In the genomic region with DNA sequence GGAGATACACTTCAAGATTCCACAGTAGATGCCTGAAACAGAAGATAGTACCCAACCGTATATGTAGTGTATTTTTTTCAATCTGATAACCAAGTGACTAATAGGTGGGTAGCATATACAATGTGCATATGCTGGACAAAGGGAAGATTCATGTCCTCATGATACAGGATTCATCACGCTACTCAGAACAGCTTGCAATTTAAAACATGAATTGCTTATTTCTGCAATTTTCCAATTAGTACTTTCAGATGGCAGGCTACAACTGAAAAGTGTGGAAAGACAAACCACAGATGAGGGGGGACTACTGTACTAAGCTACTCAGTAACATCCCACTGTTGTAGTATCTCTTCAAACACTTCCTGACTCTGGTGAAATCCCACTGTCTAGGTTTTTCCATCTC, we compare ENCODE assay signal across 17 cellular contexts. TPM values are rescaled to one million over a fixed set of nuclear protein-coding genes. Genes with fewer than 3 reads are reported as not detected.
DNase-seq lines count a peak whose midpoint lies in the region; ATAC-seq, FAIRE-seq and TF ChIP-seq lines count a peak whose summit lies in the region.
"Had no signal": no experiment of that assay in that cellular context is flagged by ENCODE, and none has a peak within 500 bp of the region (broad histone marks: within the 10 kb centered on the region; RNA-seq: fewer than 3 reads in every experiment).

No MANE protein-coding gene starts in this region.

- H3K79me1 ChIP-seq in IMR-90 (ENCODE audit: low read depth in 1 of 2, low read length in 2 of 2), result peaks cover 13 to 33% of the 10 kb centered on the region in 2 experiments

- no peak overlapping the region for H2BK5ac ChIP-seq in IMR-90 (ENCODE audit: low read depth, low read length, poor library complexity, severe bottlenecking)

- peak; percentile 44 for DNase-seq in COLO829 (ENCODE audit: low spot score)
- DNase-seq in D721Med (ENCODE audit: insufficient read length, low spot score), result no peak
- peak; percentile 35 for DNase-seq in IMR-90
- DNase-seq in foreskin melanocyte, result peak; percentile 63
- no peak for DNase-seq in smooth muscle cell (lab: John Stamatoyannopoulos, UW; ENCODE audit: unreplicated experiment)
- DNase-seq: BE2C; CD4-positive, alpha-beta memory T cell; COR-L47; DND-41; GF-D8 had no signal

- H3K27me3 ChIP-seq in IMR-90 (ENCODE audit: control insufficient read depth, insufficient read depth, low read length) (no peaks in the 10 kb centered on the region), smooth muscle cell (ENCODE audit: low read depth) (no peaks in the 10 kb centered on the region)
- H3K27me3 ChIP-seq: BE2C had no signal

- peaks cover 86% of the 10 kb centered on the region for H3K79me2 ChIP-seq in smooth muscle cell (ENCODE audit: low read depth)

- H3K4me1 ChIP-seq in IMR-90 (ENCODE audit: control insufficient read depth, insufficient read depth, low read length) (peaks cover 4% of the 10 kb centered on the region), smooth muscle cell (ENCODE audit: low read depth) (peaks cover 9% of the 10 kb centered on the region)
- H3K4me1 ChIP-seq: BE2C had no signal

- H3K4me2 ChIP-seq in IMR-90 (ENCODE audit: low read depth, low read length) (no peak overlapping the region), smooth muscle cell (no peak overlapping the region)
- H3K4me2 ChIP-seq: A549 had no signal

- ATAC-seq in IMR-90 (ENCODE audit: low read depth) (no peak), HG03097 (IDR thresholded peaks at IDR 0.05; ENCODE audit: low FRiP score, unreplicated experiment) (no peak)
- ATAC-seq: A549, HepG2 had no signal

- H2AK5ac ChIP-seq in IMR-90 (ENCODE audit: low read depth, low read length), result no peak overlapping the region

- WGBS in IMR-90 (ENCODE audit: extremely low coverage in 2 of 2, insufficient read length in 1 of 2), 2 experiments, result no CpG with 5 or more reads among the region's 2 CpGs
- WGBS in smooth muscle cell (ENCODE audit: low lambda C conversion rate), result 59% methylated on average over 2 of the region's 2 CpGs

- no peak for TF ChIP-seq RAD21 in IMR-90 (IDR thresholded peaks at IDR 0.05; ENCODE audit: low read length)

- no peaks in the 10 kb centered on the region for H3F3A ChIP-seq in smooth muscle cell (ENCODE audit: low read depth)

- H3K9ac ChIP-seq in IMR-90 (ENCODE audit: low read depth, low read length), result no peak overlapping the region
- H3K9ac ChIP-seq in smooth muscle cell (ENCODE audit: low read depth), result no peak overlapping the region

- no peak for TF ChIP-seq CTCF in D721Med (IDR thresholded peaks at IDR 0.05; ENCODE audit: insufficient read depth, missing control alignments)
- TF ChIP-seq CTCF in IMR-90 (conservative IDR thresholded peaks at IDR 0.05; ENCODE audit: low read depth, low read length), result no peak
- TF ChIP-seq CTCF in smooth muscle cell (IDR thresholded peaks at IDR 0.05; ENCODE audit: borderline replicate concordance, insufficient read depth, poor library complexity, severe bottlenecking), result no peak

- no TSS peak for BruUV-seq in IMR-90 (replicated peaks; lab: Mats Ljungman, UMichigan)

- POLR2A ChIA-PET in IMR-90 (lab: Charles Lee; ENCODE audit: unreplicated experiment), result no interaction called here

- H3K56ac ChIP-seq in IMR-90 (ENCODE audit: extremely low read depth, insufficient read depth, low read length), result no peak overlapping the region

- CTCF ChIA-PET in IMR-90 (lab: Yijun Ruan, JAX), result no interaction called here

- intact Hi-C loops in IMR-90 (cut with micrococcal nuclease), result no loop called here

- H3K4ac ChIP-seq in IMR-90 (ENCODE audit: low read depth, low read length), result no peak overlapping the region

- H3K36me3 ChIP-seq in IMR-90 (ENCODE audit: control insufficient read depth, insufficient read depth, low read length), result no peaks in the 10 kb centered on the region; the same call in 1 of the 2 replicates
- no peaks in the 10 kb centered on the region for H3K36me3 ChIP-seq in smooth muscle cell (ENCODE audit: low read depth)
- H3K36me3 ChIP-seq: BE2C, HAP-1 had no signal

- H2BK120ac ChIP-seq in IMR-90 (ENCODE audit: low read depth, low read length), result no peak overlapping the region

- no peak overlapping the region for H2BK15ac ChIP-seq in IMR-90 (ENCODE audit: low read depth, low read length)

- H3K14ac ChIP-seq in IMR-90 (replicated peaks; ENCODE audit: low read depth, low read length), result no peak overlapping the region

- H3K18ac ChIP-seq in IMR-90 (ENCODE audit: low read depth, low read length), result no peak overlapping the region

- in situ Hi-C loops in IMR-90 (cut with MboI; ENCODE audit: low sequenced_read_pairs), result no loop called here

- H2BK20ac ChIP-seq in IMR-90 (ENCODE audit: low read depth, low read length), result no peak overlapping the region

- H2AFZ ChIP-seq in IMR-90 (replicated peaks; ENCODE audit: low read length, poor library complexity), result no peak overlapping the region
- no peak overlapping the region for H2AFZ ChIP-seq in smooth muscle cell (ENCODE audit: low read depth)

- H4K8ac ChIP-seq in IMR-90 (ENCODE audit: low read depth in 2 of 2, low read length in 2 of 2), result no peak overlapping the region

- H3K23ac ChIP-seq in IMR-90 (ENCODE audit: low read depth, low read length), result no peak overlapping the region

- no peak overlapping the region for H2AK9ac ChIP-seq in IMR-90 (replicated peaks; ENCODE audit: low read depth, low read length, poor library complexity)

- dilution Hi-C loops in IMR-90 (cut with HindIII; ENCODE audit: low sequenced_read_pairs, unreplicated experiment), result no loop called here

- H4K20me1 ChIP-seq in IMR-90 (ENCODE audit: insufficient read depth, low read length), result peaks cover 41% of the 10 kb centered on the region
- peaks cover 78% of the 10 kb centered on the region for H4K20me1 ChIP-seq in smooth muscle cell (ENCODE audit: low read depth)

- H3K4me3 ChIP-seq in IMR-90 (ENCODE audit: insufficient read depth, low read depth, low read length) (no peak overlapping the region), smooth muscle cell (no peak overlapping the region)
- H3K4me3 ChIP-seq: A549, HAP-1 had no signal

- peak; percentile 29 for FAIRE-seq in D721Med (lab: Jason Lieb, UNC)
- FAIRE-seq: A549, H1, HepG2, HTR-8/SVneo had no signal

- TF ChIP-seq POLR2A in IMR-90 (IDR thresholded peaks at IDR 0.05; ENCODE audit: low read depth, low read length), result no peak

- H3K9me1 ChIP-seq in IMR-90 (ENCODE audit: insufficient read depth, low read length), result peaks cover 8% of the 10 kb centered on the region

- no peak overlapping the region for H4K91ac ChIP-seq in IMR-90 (ENCODE audit: insufficient read depth, low read depth, low read length)

- H4K5ac ChIP-seq in IMR-90 (ENCODE audit: low read depth, low read length), result no peak overlapping the region

- no peaks in the 10 kb centered on the region for H3K9me3 ChIP-seq in IMR-90 (ENCODE audit: control insufficient read depth, insufficient read depth, low read length)
- H3K9me3 ChIP-seq in smooth muscle cell (replicated peaks; ENCODE audit: low read depth), result no peaks in the 10 kb centered on the region
- H3K9me3 ChIP-seq: A549, BE2C, HAP-1 had no signal

- H3K27ac ChIP-seq in IMR-90 (ENCODE audit: insufficient read depth, low read length) (no peak overlapping the region), smooth muscle cell (ENCODE audit: low read depth) (no peak overlapping the region)
- H3K27ac ChIP-seq: A549, C4-2B had no signal

TF ChIP-seq in IMR-90, 13 proteins besides CTCF, POLR2A, EP300 and RAD21:
- TF ChIP-seq, protein P1, sequence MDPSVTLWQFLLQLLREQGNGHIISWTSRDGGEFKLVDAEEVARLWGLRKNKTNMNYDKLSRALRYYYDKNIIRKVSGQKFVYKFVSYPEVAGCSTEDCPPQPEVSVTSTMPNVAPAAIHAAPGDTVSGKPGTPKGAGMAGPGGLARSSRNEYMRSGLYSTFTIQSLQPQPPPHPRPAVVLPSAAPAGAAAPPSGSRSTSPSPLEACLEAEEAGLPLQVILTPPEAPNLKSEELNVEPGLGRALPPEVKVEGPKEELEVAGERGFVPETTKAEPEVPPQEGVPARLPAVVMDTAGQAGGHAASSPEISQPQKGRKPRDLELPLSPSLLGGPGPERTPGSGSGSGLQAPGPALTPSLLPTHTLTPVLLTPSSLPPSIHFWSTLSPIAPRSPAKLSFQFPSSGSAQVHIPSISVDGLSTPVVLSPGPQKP (IDR thresholded peaks at IDR 0.05; ENCODE audit: borderline replicate concordance, low read depth, low read length), result no peak
- TF ChIP-seq CHD1 (IDR thresholded peaks at IDR 0.05; ENCODE audit: low read depth, low read length), result no peak

RNA-seq across cellular contexts. Expression of a gene that starts 3.7 kb away (rescaled TPM):
- total RNA-seq in IMR-90 (2012; rRNA removed) (7.0 and 19.7 TPM in 2 replicates), smooth muscle cell (35.8 and 43.2 TPM in 2 replicates)
- polyA plus RNA-seq in IMR-90 (2012; rRNA removed) (10.9 and 11.7 TPM in 2 replicates), smooth muscle cell (38.3 and 39.9 TPM in 2 replicates)
- 3.4 and 4.6 TPM in 2 replicates for polyA plus RNA-seq in IMR-90 (2012; cell fraction: cytosol; rRNA removed)
- 0.59 and 4.0 TPM in 2 replicates for polyA plus RNA-seq in IMR-90 (2012; cell fraction: nucleus; rRNA removed; ENCODE audit: low replicate concordance)

RNA-seq across cellular contexts. Expression of a gene that starts 22.2 kb away (rescaled TPM):
- total RNA-seq in IMR-90 (2012; rRNA removed) (16.7 and 18.6 TPM in 2 replicates), smooth muscle cell (9.9 and 20.6 TPM in 2 replicates)
- polyA plus RNA-seq in IMR-90 (2012; rRNA removed) (7.2 TPM in 2 replicates), smooth muscle cell (14.9 and 16.4 TPM in 2 replicates)
- 5.4 and 6.5 TPM in 2 replicates for polyA plus RNA-seq in IMR-90 (2012; cell fraction: cytosol; rRNA removed)
- 2.3 and 11.3 TPM in 2 replicates for polyA plus RNA-seq in IMR-90 (2012; cell fraction: nucleus; rRNA removed; ENCODE audit: low replicate concordance)

Comparison
In these comparisons a context has a peak if more than half of its experiments do, and no peak if none do; other contexts are left out.
1. DNase-seq: peak in COLO829 (single experiment), IMR-90 (single experiment) and foreskin melanocyte (single experiment); none in D721Med (single experiment) and smooth muscle cell (single experiment).